ENCODE assay signal across 8 cellular contexts in the genomic region with DNA sequence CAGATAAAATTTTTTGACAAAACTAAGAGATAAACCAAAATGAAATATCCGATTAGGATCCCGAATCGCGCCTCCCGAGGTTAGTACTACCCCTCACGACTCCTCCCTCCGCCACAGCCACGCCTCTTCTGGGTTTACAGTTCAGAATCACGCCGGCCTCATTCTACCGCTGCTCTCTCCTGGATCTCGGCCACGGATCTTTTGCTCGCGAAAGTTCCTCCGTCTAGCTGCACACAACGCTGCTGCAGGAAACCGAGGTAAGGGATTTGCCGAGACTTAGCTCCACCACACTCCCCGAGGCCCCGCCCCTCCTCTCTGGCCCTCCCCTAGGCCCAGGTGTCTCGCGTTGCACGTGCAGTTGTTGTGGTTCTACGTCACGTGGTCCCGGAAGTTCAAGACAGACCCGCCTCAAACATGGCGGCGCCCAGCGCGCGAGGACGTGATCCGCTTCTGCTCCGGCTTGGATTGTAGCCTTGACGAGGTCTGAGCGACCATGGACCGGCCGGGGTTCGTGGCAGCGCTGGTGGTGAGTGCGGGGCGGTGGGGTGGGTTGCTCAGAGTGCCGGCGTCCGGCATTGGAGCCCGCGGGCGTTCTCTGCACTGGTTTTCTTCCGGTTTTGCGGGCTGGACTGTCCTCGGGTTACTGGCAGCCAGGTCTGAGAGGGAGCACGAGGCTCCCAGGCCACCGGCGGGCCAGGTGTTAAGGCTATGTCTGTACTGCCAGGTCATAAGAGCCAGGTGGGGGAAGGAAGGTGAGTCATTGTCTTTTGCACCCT. TPM values are rescaled to one million over a fixed set of nuclear protein-coding genes. Genes with fewer than 3 reads are reported as not detected.
DNase-seq lines count a peak whose midpoint lies in the region; ATAC-seq and TF ChIP-seq lines count a peak whose summit lies in the region.

A gene with protein sequence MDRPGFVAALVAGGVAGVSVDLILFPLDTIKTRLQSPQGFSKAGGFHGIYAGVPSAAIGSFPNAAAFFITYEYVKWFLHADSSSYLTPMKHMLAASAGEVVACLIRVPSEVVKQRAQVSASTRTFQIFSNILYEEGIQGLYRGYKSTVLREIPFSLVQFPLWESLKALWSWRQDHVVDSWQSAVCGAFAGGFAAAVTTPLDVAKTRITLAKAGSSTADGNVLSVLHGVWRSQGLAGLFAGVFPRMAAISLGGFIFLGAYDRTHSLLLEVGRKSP (plus strand): TSS at position 400 of the 776 bp plus-strand sequence. CDS start 94 bp downstream, at position 494.

- H3K79me2 ChIP-seq in fibroblast of lung (ENCODE audit: control insufficient read depth, insufficient read depth, low read length), result no peaks in the 10 kb centered on the region

- H3K27me3 Mint-ChIP-seq in activated T-helper 17 cell treated with anti-CD3 and anti-CD28 coated beads, Interleukin-2, amount 50 U/mL, for 72 hours, result no peaks in the 10 kb centered on the region
- peaks cover 0 to 2% (median 0%) of the 10 kb centered on the region in 5 donors for H3K27me3 Mint-ChIP-seq in naive thymus-derived CD8-positive, alpha-beta T cell

- H3K27ac Mint-ChIP-seq in activated T-helper 17 cell treated with anti-CD3 and anti-CD28 coated beads, Interleukin-2, amount 50 U/mL, for 72 hours, result peak within 1 kb of the TSS; percentile 89
- peak within 1 kb of the TSS; percentile 89 to 97 (median 95) for H3K27ac Mint-ChIP-seq in naive thymus-derived CD8-positive, alpha-beta T cell

- CTCF ChIA-PET in RWPE1 (lab: Yijun Ruan, JAX), result no interaction called here

- POLR2A ChIA-PET in RWPE1 (lab: Yijun Ruan, JAX; ENCODE audit: low non-redundant PET), result no interaction called here
- POLR2A ChIA-PET in naive thymus-derived CD8-positive, alpha-beta T cell (lab: Charles Lee), result interaction anchor here (0.9 to 1.8 kb wide), 3 partner anchors 10 to 777 kb away, joined by 3 to 5 read pairs (median 3); a partner anchor contains a TSS

- H3K4me3 ChIP-seq in LNCaP clone FGC (ENCODE audit: low read depth, low read length), result peak within 1 kb of the TSS; percentile 89
- peak within 1 kb of the TSS; percentile 58 to 85 (median 81) for H3K4me3 ChIP-seq in fibroblast of lung (replicated peaks in 1 of 4; ENCODE audit: control extremely low read depth in 1 of 4, insufficient read depth in 1 of 4, low read depth in 3 of 4, low read length in 4 of 4)

- H2AFZ ChIP-seq in fibroblast of lung (ENCODE audit: low read length), result peak within 1 kb of the TSS; percentile 91

- peak within 1 kb of the TSS; percentile 93 for H3K4me2 ChIP-seq in fibroblast of lung (ENCODE audit: extremely low read depth, insufficient read depth, low read length)

- no peaks in the 10 kb centered on the region for H3K36me3 ChIP-seq in fibroblast of lung (ENCODE audit: control insufficient read depth, insufficient read depth, low read length)

- no peaks in the 10 kb centered on the region for H3K9me3 Mint-ChIP-seq in activated T-helper 17 cell treated with anti-CD3 and anti-CD28 coated beads, Interleukin-2, amount 50 U/mL, for 72 hours
- no peaks in the 10 kb centered on the region for H3K9me3 Mint-ChIP-seq in naive thymus-derived CD8-positive, alpha-beta T cell

- H3K36me3 Mint-ChIP-seq in activated T-helper 17 cell treated with anti-CD3 and anti-CD28 coated beads, Interleukin-2, amount 50 U/mL, for 72 hours (ENCODE audit: low read depth), result peaks cover 53% of the 10 kb centered on the region
- peaks cover 0 to 33% (median 13%) of the 10 kb centered on the region in 3 donors for H3K36me3 Mint-ChIP-seq in naive thymus-derived CD8-positive, alpha-beta T cell

- H4K20me1 ChIP-seq in fibroblast of lung (ENCODE audit: control insufficient read depth, extremely low read depth, insufficient read depth, low read length), result no peaks in the 10 kb centered on the region

- H3K27me3 ChIP-seq in fibroblast of lung (ENCODE audit: control insufficient read depth, insufficient read depth, low read length), result no peaks in the 10 kb centered on the region

- H3K4me1 ChIP-seq in fibroblast of lung (ENCODE audit: control insufficient read depth, extremely low read depth, insufficient read depth, low read length), result peaks cover 2% of the 10 kb centered on the region

- TF ChIP-seq CTCF in LNCaP clone FGC (IDR thresholded peaks at IDR 0.05; ENCODE audit: control insufficient read depth, extremely low read depth, insufficient read depth) (no peak), RWPE1 (conservative IDR thresholded peaks at IDR 0.05; ENCODE audit: low read depth) (no peak), fibroblast of lung (conservative IDR thresholded peaks at IDR 0.05 in 1 of 2, IDR thresholded peaks at IDR 0.05 in 1 of 2; ENCODE audit: low read depth in 1 of 2, low read length in 2 of 2) (no peak)

- H3K4me1 Mint-ChIP-seq in activated T-helper 17 cell treated with anti-CD3 and anti-CD28 coated beads, Interleukin-2, amount 50 U/mL, for 72 hours, result peaks cover 34% of the 10 kb centered on the region
- H3K4me1 Mint-ChIP-seq in naive thymus-derived CD8-positive, alpha-beta T cell, result peaks cover 16 to 53% (median 41%) of the 10 kb centered on the region in 4 donors

- peak within 1 kb of the TSS; percentile 88 for H3K9ac ChIP-seq in fibroblast of lung (ENCODE audit: insufficient read depth, low read length)

- peak within 1 kb of the TSS; percentile 98 for H3K4me3 Mint-ChIP-seq in activated T-helper 17 cell treated with anti-CD3 and anti-CD28 coated beads, Interleukin-2, amount 50 U/mL, for 72 hours
- H3K4me3 Mint-ChIP-seq in naive thymus-derived CD8-positive, alpha-beta T cell, result peak within 1 kb of the TSS; percentile 81 to 99 (median 94)

- DNase-seq in Daoy (ENCODE audit: low read depth) (peak; percentile 95), GOT3 (lab: John Stamatoyannopoulos, UW) (peak; percentile 65), LNCaP clone FGC (ENCODE audit: low read depth) (peak; percentile 95), RWPE1 (ENCODE audit: low spot score) (peak; percentile 95), fibroblast of lung (ENCODE audit: low read depth in 2 of 2) (peak; percentile 95 to 96)
- DNase-seq in naive thymus-derived CD8-positive, alpha-beta T cell, result peak; percentile 93 to 99 (median 98)
- DNase-seq in stimulated activated naive CD4-positive, alpha-beta T cell (lab: John Stamatoyannopoulos, UW), result peak; percentile 94 to 98 (median 96)

- H3K27ac ChIP-seq in RWPE1 (peak within 1 kb of the TSS; percentile 84), fibroblast of lung (ENCODE audit: insufficient read depth, low read length) (peak within 1 kb of the TSS; percentile 70)

- peak; percentile 95 for ATAC-seq in activated T-helper 17 cell treated with anti-CD3 and anti-CD28 coated beads, Interleukin-2, amount 50 U/mL, for 72 hours (replicated peaks)
- ATAC-seq in naive thymus-derived CD8-positive, alpha-beta T cell, result peak; percentile 97

- H3K9me3 ChIP-seq in fibroblast of lung (ENCODE audit: control insufficient read depth, insufficient read depth, low read depth, low read length), result no peaks in the 10 kb centered on the region

RNA-seq across cellular contexts. Expression of the gene that starts here (rescaled TPM):
- total RNA-seq in Daoy (2014; rRNA removed; shearing (Covaris generic)), result 15.4 and 17.8 TPM in 2 replicates
- 10 to 100 TPM; 27.1 to 32.6 TPM for total RNA-seq in activated T-helper 17 cell treated with anti-CD3 and anti-CD28 coated beads, Interleukin-2, amount 50 U/mL, for 72 hours
- total RNA-seq in fibroblast of lung, result 14.2 and 21.6 TPM in 2 replicates
- 20.4 and 29.0 TPM in 2 replicates for polyA plus RNA-seq in fibroblast of lung
- 13.3 and 18.2 TPM in 2 replicates for polyA plus RNA-seq in fibroblast of lung (2012)
- polyA minus RNA-seq in fibroblast of lung (ENCODE audit: low replicate concordance), result 1.2 and 1.3 TPM in 2 replicates
- 10 to 100 TPM; 19.0 to 20.4 TPM for total RNA-seq in naive thymus-derived CD8-positive, alpha-beta T cell
- 10 to 100 TPM; 49.3 to 62.5 (median 51.9) TPM for polyA plus RNA-seq in naive thymus-derived CD8-positive, alpha-beta T cell

Comparison
In these comparisons a context has a peak if more than half of its experiments do, and no peak if none do; other contexts are left out.
1. Peak in every context shown above with its lines: DNase-seq, ATAC-seq, H3K4me3 ChIP-seq and H3K27ac ChIP-seq.